In the genomic region with DNA sequence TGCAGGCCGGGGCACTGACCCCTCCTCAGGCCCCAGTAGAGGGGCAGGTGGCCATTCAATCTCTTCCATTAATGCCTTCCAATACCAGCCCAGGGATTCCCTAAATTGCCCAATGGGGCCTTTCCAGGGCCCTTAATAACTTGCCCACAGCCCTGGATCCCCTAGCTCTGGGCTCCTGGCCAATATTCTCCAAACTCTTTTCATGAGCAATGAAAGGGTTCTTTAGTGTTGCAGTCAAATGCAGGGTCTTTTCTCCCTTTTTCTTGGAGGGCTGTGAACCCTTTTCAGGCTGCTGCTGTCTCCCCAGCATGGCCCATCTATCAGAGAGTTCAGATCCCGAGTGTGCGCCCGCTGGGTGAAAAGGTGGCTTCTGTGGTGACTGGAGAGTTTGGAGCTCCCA, we compare ENCODE assay signal across 1 cellular context.
TF ChIP-seq lines count a peak whose summit lies in the region.

No MANE protein-coding gene starts in this region.

TF ChIP-seq in GM12878, 131 proteins besides CTCF, POLR2A, EP300 and RAD21:
- TF ChIP-seq SUPT20H (IDR thresholded peaks at IDR 0.05; ENCODE audit: borderline replicate concordance, control insufficient read depth, low read depth, low read length) (no peak), GABPA (IDR thresholded peaks at IDR 0.05; ENCODE audit: low read depth) (no peak), CHD4 (IDR thresholded peaks at IDR 0.05) (no peak), CEBPB (IDR thresholded peaks at IDR 0.05; ENCODE audit: borderline replicate concordance in 1 of 2, low read depth in 2 of 2, low read length in 2 of 2) (no peak), ZZZ3 (IDR thresholded peaks at IDR 0.05; ENCODE audit: control insufficient read depth, insufficient read length, low read depth) (no peak), PML (IDR thresholded peaks at IDR 0.05; ENCODE audit: low read length) (no peak), CREM (IDR thresholded peaks at IDR 0.05; ENCODE audit: low read depth) (no peak), GATAD2B (conservative IDR thresholded peaks at IDR 0.05; ENCODE audit: low read depth) (no peak), ZBED1 (IDR thresholded peaks at IDR 0.05; ENCODE audit: borderline replicate concordance) (no peak), IKZF2 (IDR thresholded peaks at IDR 0.05) (no peak), HCFC1 (IDR thresholded peaks at IDR 0.05; ENCODE audit: low read length) (no peak), EZH2 (IDR thresholded peaks at IDR 0.05; ENCODE audit: borderline replicate concordance, control insufficient read depth, low read depth, low read length) (no peak), JUNB (IDR thresholded peaks at IDR 0.05) (no peak), HDGF (IDR thresholded peaks at IDR 0.05) (no peak), ASH2L (IDR thresholded peaks at IDR 0.05; ENCODE audit: borderline replicate concordance, low read depth) (no peak)
- TF ChIP-seq, protein P1, sequence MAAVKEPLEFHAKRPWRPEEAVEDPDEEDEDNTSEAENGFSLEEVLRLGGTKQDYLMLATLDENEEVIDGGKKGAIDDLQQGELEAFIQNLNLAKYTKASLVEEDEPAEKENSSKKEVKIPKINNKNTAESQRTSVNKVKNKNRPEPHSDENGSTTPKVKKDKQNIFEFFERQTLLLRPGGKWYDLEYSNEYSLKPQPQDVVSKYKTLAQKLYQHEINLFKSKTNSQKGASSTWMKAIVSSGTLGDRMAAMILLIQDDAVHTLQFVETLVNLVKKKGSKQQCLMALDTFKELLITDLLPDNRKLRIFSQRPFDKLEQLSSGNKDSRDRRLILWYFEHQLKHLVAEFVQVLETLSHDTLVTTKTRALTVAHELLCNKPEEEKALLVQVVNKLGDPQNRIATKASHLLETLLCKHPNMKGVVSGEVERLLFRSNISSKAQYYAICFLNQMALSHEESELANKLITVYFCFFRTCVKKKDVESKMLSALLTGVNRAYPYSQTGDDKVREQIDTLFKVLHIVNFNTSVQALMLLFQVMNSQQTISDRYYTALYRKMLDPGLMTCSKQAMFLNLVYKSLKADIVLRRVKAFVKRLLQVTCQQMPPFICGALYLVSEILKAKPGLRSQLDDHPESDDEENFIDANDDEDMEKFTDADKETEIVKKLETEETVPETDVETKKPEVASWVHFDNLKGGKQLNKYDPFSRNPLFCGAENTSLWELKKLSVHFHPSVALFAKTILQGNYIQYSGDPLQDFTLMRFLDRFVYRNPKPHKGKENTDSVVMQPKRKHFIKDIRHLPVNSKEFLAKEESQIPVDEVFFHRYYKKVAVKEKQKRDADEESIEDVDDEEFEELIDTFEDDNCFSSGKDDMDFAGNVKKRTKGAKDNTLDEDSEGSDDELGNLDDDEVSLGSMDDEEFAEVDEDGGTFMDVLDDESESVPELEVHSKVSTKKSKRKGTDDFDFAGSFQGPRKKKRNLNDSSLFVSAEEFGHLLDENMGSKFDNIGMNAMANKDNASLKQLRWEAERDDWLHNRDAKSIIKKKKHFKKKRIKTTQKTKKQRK (IDR thresholded peaks at IDR 0.05; ENCODE audit: low read depth, low read length), result no peak
- TF ChIP-seq, protein P2, sequence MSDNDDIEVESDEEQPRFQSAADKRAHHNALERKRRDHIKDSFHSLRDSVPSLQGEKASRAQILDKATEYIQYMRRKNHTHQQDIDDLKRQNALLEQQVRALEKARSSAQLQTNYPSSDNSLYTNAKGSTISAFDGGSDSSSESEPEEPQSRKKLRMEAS (IDR thresholded peaks at IDR 0.05; ENCODE audit: low read depth, low read length), result no peak
- TF ChIP-seq, protein P3, sequence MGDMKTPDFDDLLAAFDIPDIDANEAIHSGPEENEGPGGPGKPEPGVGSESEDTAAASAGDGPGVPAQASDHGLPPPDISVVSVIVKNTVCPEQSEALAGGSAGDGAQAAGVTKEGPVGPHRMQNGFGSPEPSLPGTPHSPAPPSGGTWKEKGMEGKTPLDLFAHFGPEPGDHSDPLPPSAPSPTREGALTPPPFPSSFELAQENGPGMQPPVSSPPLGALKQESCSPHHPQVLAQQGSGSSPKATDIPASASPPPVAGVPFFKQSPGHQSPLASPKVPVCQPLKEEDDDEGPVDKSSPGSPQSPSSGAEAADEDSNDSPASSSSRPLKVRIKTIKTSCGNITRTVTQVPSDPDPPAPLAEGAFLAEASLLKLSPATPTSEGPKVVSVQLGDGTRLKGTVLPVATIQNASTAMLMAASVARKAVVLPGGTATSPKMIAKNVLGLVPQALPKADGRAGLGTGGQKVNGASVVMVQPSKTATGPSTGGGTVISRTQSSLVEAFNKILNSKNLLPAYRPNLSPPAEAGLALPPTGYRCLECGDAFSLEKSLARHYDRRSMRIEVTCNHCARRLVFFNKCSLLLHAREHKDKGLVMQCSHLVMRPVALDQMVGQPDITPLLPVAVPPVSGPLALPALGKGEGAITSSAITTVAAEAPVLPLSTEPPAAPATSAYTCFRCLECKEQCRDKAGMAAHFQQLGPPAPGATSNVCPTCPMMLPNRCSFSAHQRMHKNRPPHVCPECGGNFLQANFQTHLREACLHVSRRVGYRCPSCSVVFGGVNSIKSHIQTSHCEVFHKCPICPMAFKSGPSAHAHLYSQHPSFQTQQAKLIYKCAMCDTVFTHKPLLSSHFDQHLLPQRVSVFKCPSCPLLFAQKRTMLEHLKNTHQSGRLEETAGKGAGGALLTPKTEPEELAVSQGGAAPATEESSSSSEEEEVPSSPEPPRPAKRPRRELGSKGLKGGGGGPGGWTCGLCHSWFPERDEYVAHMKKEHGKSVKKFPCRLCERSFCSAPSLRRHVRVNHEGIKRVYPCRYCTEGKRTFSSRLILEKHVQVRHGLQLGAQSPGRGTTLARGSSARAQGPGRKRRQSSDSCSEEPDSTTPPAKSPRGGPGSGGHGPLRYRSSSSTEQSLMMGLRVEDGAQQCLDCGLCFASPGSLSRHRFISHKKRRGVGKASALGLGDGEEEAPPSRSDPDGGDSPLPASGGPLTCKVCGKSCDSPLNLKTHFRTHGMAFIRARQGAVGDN (IDR thresholded peaks at IDR 0.05), result no peak
- TF ChIP-seq, protein P4, sequence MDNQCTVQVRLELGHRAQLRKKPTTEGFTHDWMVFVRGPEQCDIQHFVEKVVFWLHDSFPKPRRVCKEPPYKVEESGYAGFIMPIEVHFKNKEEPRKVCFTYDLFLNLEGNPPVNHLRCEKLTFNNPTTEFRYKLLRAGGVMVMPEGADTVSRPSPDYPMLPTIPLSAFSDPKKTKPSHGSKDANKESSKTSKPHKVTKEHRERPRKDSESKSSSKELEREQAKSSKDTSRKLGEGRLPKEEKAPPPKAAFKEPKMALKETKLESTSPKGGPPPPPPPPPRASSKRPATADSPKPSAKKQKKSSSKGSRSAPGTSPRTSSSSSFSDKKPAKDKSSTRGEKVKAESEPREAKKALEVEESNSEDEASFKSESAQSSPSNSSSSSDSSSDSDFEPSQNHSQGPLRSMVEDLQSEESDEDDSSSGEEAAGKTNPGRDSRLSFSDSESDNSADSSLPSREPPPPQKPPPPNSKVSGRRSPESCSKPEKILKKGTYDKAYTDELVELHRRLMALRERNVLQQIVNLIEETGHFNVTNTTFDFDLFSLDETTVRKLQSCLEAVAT (IDR thresholded peaks at IDR 0.05), result no peak
- TF ChIP-seq, protein P5, sequence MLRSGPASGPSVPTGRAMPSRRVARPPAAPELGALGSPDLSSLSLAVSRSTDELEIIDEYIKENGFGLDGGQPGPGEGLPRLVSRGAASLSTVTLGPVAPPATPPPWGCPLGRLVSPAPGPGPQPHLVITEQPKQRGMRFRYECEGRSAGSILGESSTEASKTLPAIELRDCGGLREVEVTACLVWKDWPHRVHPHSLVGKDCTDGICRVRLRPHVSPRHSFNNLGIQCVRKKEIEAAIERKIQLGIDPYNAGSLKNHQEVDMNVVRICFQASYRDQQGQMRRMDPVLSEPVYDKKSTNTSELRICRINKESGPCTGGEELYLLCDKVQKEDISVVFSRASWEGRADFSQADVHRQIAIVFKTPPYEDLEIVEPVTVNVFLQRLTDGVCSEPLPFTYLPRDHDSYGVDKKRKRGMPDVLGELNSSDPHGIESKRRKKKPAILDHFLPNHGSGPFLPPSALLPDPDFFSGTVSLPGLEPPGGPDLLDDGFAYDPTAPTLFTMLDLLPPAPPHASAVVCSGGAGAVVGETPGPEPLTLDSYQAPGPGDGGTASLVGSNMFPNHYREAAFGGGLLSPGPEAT (IDR thresholded peaks at IDR 0.05; ENCODE audit: low read depth), result no peak
